8 cellular contexts compared by ENCODE assay signal in genomic region chr16:787978-788398, GRCh38. TPM values are rescaled to one million over a fixed set of nuclear protein-coding genes. Genes with fewer than 3 reads are reported as not detected.
DNase-seq lines count a peak whose midpoint lies in the region; ATAC-seq and TF ChIP-seq lines count a peak whose summit lies in the region.

Gene RPUSD1, minus strand, starts transcription at chr16:788381. Its CDS starts 644 bp downstream, at chr16:787737.

- TF ChIP-seq CTCF in kidney epithelial cell (IDR thresholded peaks at IDR 0.05; ENCODE audit: insufficient read depth, low read length, poor library complexity, severe bottlenecking): no peak
- TF ChIP-seq CTCF in GM13977 (IDR thresholded peaks at IDR 0.05; ENCODE audit: extremely low read depth, insufficient read depth, missing control alignments): no peak

- H3K36me3 ChIP-seq in kidney epithelial cell (ENCODE audit: control insufficient read depth, insufficient read depth, low read length) (no peaks in the 10 kb centered on the region), stomach smooth muscle (ENCODE audit: control insufficient read depth in 2 of 2, insufficient read depth in 2 of 2, low read length in 2 of 2) (peaks cover 0 to 8% of the 10 kb centered on the region in 2 donors)

- H3K9me3 Mint-ChIP-seq in activated naive CD8-positive, alpha-beta T cell treated with anti-CD3 and anti-CD28 coated beads, Interleukin-2, amount 50 U/mL, for 24 hours: no peaks in the 10 kb centered on the region

- no peaks in the 10 kb centered on the region for H3K27me3 Mint-ChIP-seq in activated naive CD8-positive, alpha-beta T cell treated with anti-CD3 and anti-CD28 coated beads, Interleukin-2, amount 50 U/mL, for 24 hours

- peaks cover 16% of the 10 kb centered on the region for H3K36me3 Mint-ChIP-seq in activated naive CD8-positive, alpha-beta T cell treated with anti-CD3 and anti-CD28 coated beads, Interleukin-2, amount 50 U/mL, for 24 hours (ENCODE audit: low read depth)

- H3K4me3 Mint-ChIP-seq in activated naive CD8-positive, alpha-beta T cell treated with anti-CD3 and anti-CD28 coated beads, Interleukin-2, amount 50 U/mL, for 24 hours: peak within 1 kb of the TSS; percentile 85

- peaks cover 27% of the 10 kb centered on the region for H3K4me1 ChIP-seq in stomach smooth muscle (ENCODE audit: control insufficient read depth, insufficient read depth, low read length)

- H3K27me3 ChIP-seq in kidney epithelial cell (ENCODE audit: control insufficient read depth, insufficient read depth, low read length): peaks cover 3% of the 10 kb centered on the region
- peaks cover 2 to 6% of the 10 kb centered on the region in 2 donors for H3K27me3 ChIP-seq in stomach smooth muscle (ENCODE audit: control insufficient read depth in 1 of 2, insufficient read depth in 2 of 2, low read length in 2 of 2)

- H3K9me3 ChIP-seq in stomach smooth muscle (ENCODE audit: control insufficient read depth in 2 of 2, low read length in 2 of 2): no peaks in the 10 kb centered on the region

- peaks cover 7% of the 10 kb centered on the region for H3K4me1 Mint-ChIP-seq in activated naive CD8-positive, alpha-beta T cell treated with anti-CD3 and anti-CD28 coated beads, Interleukin-2, amount 50 U/mL, for 24 hours

- no peak within 1 kb of the TSS for H3K27ac ChIP-seq in stomach smooth muscle (ENCODE audit: low read length)

- H3K4me3 ChIP-seq in kidney epithelial cell (ENCODE audit: low read depth, low read length) (peak within 1 kb of the TSS; percentile 94), stomach smooth muscle (ENCODE audit: low read length in 2 of 2) (peak within 1 kb of the TSS; percentile 88 to 89)

- peak within 1 kb of the TSS; percentile 73 to 82 for H3K9ac ChIP-seq in stomach smooth muscle (ENCODE audit: low read length in 2 of 2)

- ATAC-seq in HG03432 (IDR thresholded peaks at IDR 0.05; ENCODE audit: unreplicated experiment): peak; percentile 21
- peak; percentile 9 for ATAC-seq in activated naive CD8-positive, alpha-beta T cell treated with anti-CD3 and anti-CD28 coated beads, Interleukin-2, amount 50 U/mL, for 24 hours

- H3K27ac Mint-ChIP-seq in activated naive CD8-positive, alpha-beta T cell treated with anti-CD3 and anti-CD28 coated beads, Interleukin-2, amount 50 U/mL, for 24 hours: peak within 1 kb of the TSS; percentile 70

- in situ Hi-C loops in GM13977 (cut with MboI; ENCODE audit: low pct_unique_long_range_greater_than_20kb, low sequenced_read_pairs, unreplicated experiment): loop anchor here (5.0 kb wide), 1 partner anchor 76 kb away; no protein-coding TSS in a partner anchor

- DNase-seq in NCI-H82 (lab: John Stamatoyannopoulos, UW) (peak; percentile 57), NCI-H82 treated with DMSO at 0.1 percent for 48 hours (lab: John Stamatoyannopoulos, UW; ENCODE audit: unreplicated experiment) (no peak), kidney epithelial cell (ENCODE audit: low read depth) (no peak), GM13977 (ENCODE audit: low spot score) (no peak), SW480 (ENCODE audit: low spot score) (no peak)
- DNase-seq in activated naive CD8-positive, alpha-beta T cell treated with anti-CD3 and anti-CD28 coated beads, Interleukin-2, amount 50 U/mL, for 24 hours: no peak

RNA-seq across cellular contexts. Expression of gene RPUSD1, which starts in this region (rescaled TPM):
- 42.0 and 51.7 TPM in 2 replicates for total RNA-seq in kidney epithelial cell
